15 cellular contexts compared by ENCODE assay signal in the genomic region with DNA sequence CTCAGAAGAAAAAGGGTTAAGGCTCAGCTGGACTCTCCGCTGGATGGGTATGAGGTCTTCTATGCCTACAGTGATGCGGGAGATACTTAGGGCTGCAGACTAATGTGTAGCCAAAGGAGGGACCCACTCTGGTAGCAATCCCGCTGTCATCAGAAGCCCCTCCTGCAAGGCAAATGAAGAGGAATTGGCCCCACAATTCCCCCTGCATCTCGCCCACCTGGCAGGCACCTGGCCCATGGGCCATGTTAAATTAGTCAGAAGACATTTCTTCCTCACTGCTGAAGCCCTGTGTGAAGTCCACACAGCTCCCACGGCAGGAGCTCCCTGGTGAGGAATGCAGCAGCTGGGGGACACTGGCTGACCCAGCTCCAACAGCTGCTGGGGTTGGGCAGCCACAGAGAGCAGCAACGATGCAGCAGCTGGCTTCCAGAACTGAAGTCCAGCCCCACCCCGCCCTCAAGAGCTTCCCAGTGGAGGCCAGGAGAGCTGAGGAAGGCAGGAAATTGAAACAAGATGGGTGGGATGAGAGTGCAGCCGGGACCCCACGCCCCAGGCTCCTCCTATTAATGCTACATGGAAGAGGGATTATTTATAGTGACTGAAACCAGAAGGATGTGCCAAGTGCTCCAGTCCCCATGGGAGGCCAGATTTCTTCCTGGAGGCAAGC. TPM values are rescaled to one million over a fixed set of nuclear protein-coding genes. Genes with fewer than 3 reads are reported as not detected.
DNase-seq lines count a peak whose midpoint lies in the region; ATAC-seq and TF ChIP-seq lines count a peak whose summit lies in the region.
"Had no signal": no experiment of that assay in that cellular context is flagged by ENCODE, and none has a peak within 500 bp of the region (broad histone marks: within the 10 kb centered on the region; RNA-seq: fewer than 3 reads in every experiment).

No MANE protein-coding gene starts in this region.

- H3K27ac ChIP-seq in adrenal gland (peak overlapping the region in 3 of 5 donors; percentile 5 to 73 (median 10)), heart right ventricle (peak overlapping the region in 9 of 10 donors; percentile 36 to 72 (median 59)), foreskin keratinocyte (no peak overlapping the region)
- H3K27ac ChIP-seq: HL-60 had no signal

- no peak overlapping the region for H3K4me3 Mint-ChIP-seq in HFFc6
- H3K4me3 Mint-ChIP-seq: activated CD8-positive, alpha-beta T cell treated with anti-CD3 and anti-CD28 coated beads for 36 hours; activated naive CD8-positive, alpha-beta T cell treated with anti-CD3 and anti-CD28 coated beads, Interleukin-2, amount 50 U/mL, for 24 hours; CD4-positive, CD25-positive, alpha-beta regulatory T cell; stimulated activated naive CD8-positive, alpha-beta T cell treated with anti-CD3 and anti-CD28 coated beads, Interleukin-15, Interleukin-2, amounts not matched to agents 100 ng/mL and 50 ng/mL, for 24 hours had no signal

- POLR2A ChIA-PET in BJ (lab: Charles Lee): interaction anchor here (0.7 kb wide), 1 partner anchor 18 kb away, joined by 4 read pairs; no protein-coding TSS in a partner anchor

- no peak overlapping the region for H3K27ac Mint-ChIP-seq in HFFc6
- H3K27ac Mint-ChIP-seq: activated CD8-positive, alpha-beta T cell treated with anti-CD3 and anti-CD28 coated beads for 36 hours; activated naive CD8-positive, alpha-beta T cell treated with anti-CD3 and anti-CD28 coated beads, Interleukin-2, amount 50 U/mL, for 24 hours; CD4-positive, CD25-positive, alpha-beta regulatory T cell; stimulated activated naive CD8-positive, alpha-beta T cell treated with anti-CD3 and anti-CD28 coated beads, Interleukin-15, Interleukin-2, amounts not matched to agents 100 ng/mL and 50 ng/mL, for 24 hours had no signal

- H3K9me3 ChIP-seq in adrenal gland (replicated peaks in 1 of 3) (no peaks in the 10 kb centered on the region), heart right ventricle (no peaks in the 10 kb centered on the region)

- H3K36me3 ChIP-seq in BJ (ENCODE audit: control insufficient read depth, insufficient read depth, low read length): no peaks in the 10 kb centered on the region; the same call in none of the 2 replicates
- H3K36me3 ChIP-seq in adrenal gland (replicated peaks in 1 of 2): peaks cover 0 to 9% of the 10 kb centered on the region in 2 donors
- peaks cover 0 to 11% (median 0%) of the 10 kb centered on the region in 9 donors for H3K36me3 ChIP-seq in heart right ventricle

- no peak for TF ChIP-seq CTCF in BJ (IDR thresholded peaks at IDR 0.05; ENCODE audit: insufficient read depth, low read depth, low read length)
- no peak for TF ChIP-seq CTCF in adrenal gland (IDR thresholded peaks at IDR 0.05)
- no peak for TF ChIP-seq CTCF in heart right ventricle (IDR thresholded peaks at IDR 0.05)
- TF ChIP-seq CTCF in HFFc6 (IDR thresholded peaks at IDR 0.05): no peak
- TF ChIP-seq CTCF in foreskin keratinocyte (conservative IDR thresholded peaks at IDR 0.05): no peak

- H3K4me1 ChIP-seq in adrenal gland (replicated peaks in 1 of 2) (peaks cover 70 to 90% of the 10 kb centered on the region in 2 donors), heart right ventricle (peaks cover 11 to 100% (median 93%) of the 10 kb centered on the region in 9 donors), foreskin keratinocyte (no peaks in the 10 kb centered on the region)

- peak; percentile 73 to 90 (median 78) for ATAC-seq in heart right ventricle
- peak; percentile 86 for ATAC-seq in sciatic nerve
- no peak for ATAC-seq in GM18861 (IDR thresholded peaks at IDR 0.05; ENCODE audit: unreplicated experiment)
- ATAC-seq in foreskin keratinocyte: no peak
- ATAC-seq: activated CD8-positive, alpha-beta T cell treated with anti-CD3 and anti-CD28 coated beads for 36 hours; activated naive CD8-positive, alpha-beta T cell treated with anti-CD3 and anti-CD28 coated beads, Interleukin-2, amount 50 U/mL, for 24 hours had no signal

- H3K9me3 Mint-ChIP-seq in HFFc6: no peaks in the 10 kb centered on the region
- H3K9me3 Mint-ChIP-seq: activated CD8-positive, alpha-beta T cell treated with anti-CD3 and anti-CD28 coated beads for 36 hours; activated naive CD8-positive, alpha-beta T cell treated with anti-CD3 and anti-CD28 coated beads, Interleukin-2, amount 50 U/mL, for 24 hours; CD4-positive, CD25-positive, alpha-beta regulatory T cell; stimulated activated naive CD8-positive, alpha-beta T cell treated with anti-CD3 and anti-CD28 coated beads, Interleukin-15, Interleukin-2, amounts not matched to agents 100 ng/mL and 50 ng/mL, for 24 hours had no signal

- H3K4me3 ChIP-seq in BJ (ENCODE audit: low read depth, low read length) (no peak overlapping the region), adrenal gland (no peak overlapping the region), heart right ventricle (peak overlapping the region in 7 of 10 donors; percentile 5 to 25 (median 13))

- intact Hi-C loops in adrenal gland (cut with DNase I) (loop anchor here in 1 of 2 donors (10.0 kb wide), 1 partner anchor 45 kb away; no protein-coding TSS in a partner anchor), heart right ventricle (cut with DNase I) (loop anchor here in 5 of 10 donors (5.0 to 10.0 kb wide), 5 partner anchors 53 to 105 kb away; no protein-coding TSS in a partner anchor), sciatic nerve (cut with DNase I) (no loop called here)

- no peaks in the 10 kb centered on the region for H3K27me3 ChIP-seq in BJ (ENCODE audit: control insufficient read depth, insufficient read depth, low read length)
- no peaks in the 10 kb centered on the region for H3K27me3 ChIP-seq in adrenal gland
- H3K27me3 ChIP-seq in heart right ventricle: peaks cover 0 to 4% (median 0%) of the 10 kb centered on the region in 7 donors
- H3K27me3 ChIP-seq in foreskin keratinocyte: peaks cover 28% of the 10 kb centered on the region

- CTCF ChIA-PET in BJ (lab: Yijun Ruan, JAX): interaction anchor here (1.0 to 1.7 kb wide), 3 partner anchors 9 to 453 kb away, joined by 3 to 4 read pairs (median 4); no protein-coding TSS in a partner anchor

- no peaks in the 10 kb centered on the region for H3K36me3 Mint-ChIP-seq in HFFc6 (ENCODE audit: low read depth)
- H3K36me3 Mint-ChIP-seq: CD4-positive, CD25-positive, alpha-beta regulatory T cell had no signal

- WGBS in adrenal gland, 4 donors: 52 to 70% (median 61%) methylated on average over 8 to 9 of the region's 9 CpGs
- WGBS in heart right ventricle, 2 donors: 34 to 36% methylated on average over 9 of the region's 9 CpGs

- no peaks in the 10 kb centered on the region for H3K4me1 Mint-ChIP-seq in HFFc6 (ENCODE audit: low read depth)

- peaks cover 31% of the 10 kb centered on the region for H3K27me3 Mint-ChIP-seq in HFFc6 (ENCODE audit: insufficient read depth)

- TF ChIP-seq POLR2A in adrenal gland (IDR thresholded peaks at IDR 0.05): no peak

- DNase-seq in BJ (ENCODE audit: low read depth) (peak; percentile 57), adrenal gland (peak in 6 of 7 donors; percentile 38 to 82 (median 66)), heart right ventricle (peak; percentile 81 to 87), sciatic nerve (ENCODE audit: low spot score) (peak; percentile 67), dermis blood vessel endothelial cell (no peak), HFFc6 (no peak), foreskin keratinocyte (no peak)
- DNase-seq: activated CD8-positive, alpha-beta T cell treated with anti-CD3 and anti-CD28 coated beads for 36 hours; activated naive CD8-positive, alpha-beta T cell treated with anti-CD3 and anti-CD28 coated beads, Interleukin-2, amount 50 U/mL, for 24 hours; CD4-positive, CD25-positive, alpha-beta regulatory T cell; NCI-H1092; stimulated activated CD4-positive, alpha-beta T cell treated with anti-CD3 and anti-CD28 coated beads, Interleukin-1b, Interleukin-23, amount 100 ng/mL, for 48 hours had no signal

RNA-seq across cellular contexts. Expression of gene VSTM4, which starts 5.5 kb away (rescaled TPM):
- 2.8 and 4.4 TPM in 2 replicates for polyA plus RNA-seq in BJ (2011; rRNA removed)
- polyA minus RNA-seq in BJ (2011; rRNA and poly(A)+ RNA removed): 2.8 and 4.2 TPM in 2 replicates
- total RNA-seq in adrenal gland: 100 to 1,000 TPM in 2 of 8 donors, 10 to 100 TPM in 6; 57.9 to 136 (median 78.6) TPM
- 10 to 100 TPM; 15.1 to 57.1 (median 23.6) TPM for polyA plus RNA-seq in adrenal gland
- 10 to 100 TPM; 12.0 to 26.7 (median 18.1) TPM for total RNA-seq in heart right ventricle
- 1 to 10 TPM; 5.0 to 6.1 TPM for polyA plus RNA-seq in heart right ventricle
- total RNA-seq in sciatic nerve: 16.4 TPM
- 0.56 and 1.0 TPM in 2 replicates for total RNA-seq in dermis blood vessel endothelial cell
- total RNA-seq in HFFc6 (2021; fragmentation: NEBNext Ultra II Directional; extraction: Animal tissue kit (Norgen Biotek cat#: 25700)): under 1 TPM in 5 of 6 experiments, not detected in 1; 0.05 to 0.24 (median 0.14) TPM
- not detected in 2 replicates for total RNA-seq in foreskin keratinocyte
- not detected in 2 replicates for polyA plus RNA-seq in foreskin keratinocyte
- total RNA-seq: CD4-positive, CD25-positive, alpha-beta regulatory T cell had no signal

RNA-seq across cellular contexts. Expression of gene FAM170B, which starts 24.0 kb away (rescaled TPM):
- polyA plus RNA-seq in BJ (2011; rRNA removed): not detected in 2 replicates
- not detected in 2 replicates for polyA minus RNA-seq in BJ (2011; rRNA and poly(A)+ RNA removed)
- not detected for total RNA-seq in adrenal gland
- not detected for polyA plus RNA-seq in adrenal gland
- not detected for total RNA-seq in heart right ventricle
- not detected for polyA plus RNA-seq in heart right ventricle
- not detected for total RNA-seq in sciatic nerve
- total RNA-seq in dermis blood vessel endothelial cell: not detected in 2 replicates
- not detected for total RNA-seq in HFFc6 (2021; fragmentation: NEBNext Ultra II Directional; extraction: Animal tissue kit (Norgen Biotek cat#: 25700))
- not detected in 2 replicates for total RNA-seq in foreskin keratinocyte
- polyA plus RNA-seq in foreskin keratinocyte: not detected in 2 replicates
- total RNA-seq: activated CD8-positive, alpha-beta T cell treated with anti-CD3 and anti-CD28 coated beads for 36 hours; CD4-positive, CD25-positive, alpha-beta regulatory T cell had no signal
- polyA plus RNA-seq: CD4-positive, CD25-positive, alpha-beta regulatory T cell had no signal

Comparison
In these comparisons a context has a peak if more than half of its experiments do, and no peak if none do; other contexts are left out.
1. DNase-seq: peak in BJ (single experiment), adrenal gland (6 of 7), heart right ventricle (2 of 2) and sciatic nerve (single experiment); none in dermis blood vessel endothelial cell (single experiment), HFFc6 (single experiment) and foreskin keratinocyte (0 of 2).
2. H3K4me3 ChIP-seq: peak in heart right ventricle (7 of 10); none in BJ (single experiment) and adrenal gland (0 of 4).
3. ATAC-seq: peak in heart right ventricle (8 of 8) and sciatic nerve (single experiment); none in GM18861 (single experiment) and foreskin keratinocyte (single experiment).